In the genomic region with DNA sequence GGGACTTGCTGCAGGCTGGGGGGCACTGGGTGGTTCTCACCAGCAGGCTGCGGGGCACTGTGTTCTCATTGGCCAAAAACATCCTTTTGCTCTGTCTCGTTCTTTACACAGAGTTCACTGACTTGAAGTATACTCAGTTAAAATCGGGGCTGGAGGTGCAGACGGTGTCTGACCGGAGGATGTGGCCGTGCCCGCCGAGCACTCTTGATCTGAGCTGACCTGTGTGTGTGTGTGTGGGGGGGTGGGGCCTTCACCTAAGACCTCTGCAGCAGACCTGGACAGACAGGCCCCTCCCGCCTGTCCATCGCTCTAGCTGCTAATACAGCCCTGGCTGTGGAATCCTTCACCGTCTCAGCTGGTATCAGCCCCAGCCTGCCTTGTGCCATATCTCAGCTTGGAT, we compare ENCODE assay signal across 19 cellular contexts. TPM values are rescaled to one million over a fixed set of nuclear protein-coding genes. Genes with fewer than 3 reads are reported as not detected.
"Had no signal": no experiment of that assay in that cellular context is flagged by ENCODE, and none has a peak within 500 bp of the region (broad histone marks: within the 10 kb centered on the region; RNA-seq: fewer than 3 reads in every experiment).

No MANE protein-coding gene starts in this region.

- H3K27ac Mint-ChIP-seq: activated CD4-positive, alpha-beta T cell treated with anti-CD3 and anti-CD28 coated beads, Interleukin-2, amount 10 ng/mL, durations not matched to agents 24 days and 14 days; activated naive CD8-positive, alpha-beta T cell; endodermal cell; nephron progenitor cell had no signal

- H3K4me1 Mint-ChIP-seq: endodermal cell had no signal

- H3K9me3 Mint-ChIP-seq: activated CD4-positive, alpha-beta T cell treated with anti-CD3 and anti-CD28 coated beads, Interleukin-2, amount 10 ng/mL, durations not matched to agents 24 days and 14 days; endodermal cell; nephron progenitor cell had no signal

- H3K27ac ChIP-seq: cardiac muscle cell, tibial artery had no signal

- ATAC-seq: stimulated activated naive CD8-positive, alpha-beta T cell treated with anti-CD3 and anti-CD28 coated beads, Interleukin-15, Interleukin-2, amounts not matched to agents 100 U/mL and 50 U/mL, for 24 hours had no signal

- H3K9me3 ChIP-seq: tibial artery had no signal

- DNase-seq: activated CD4-positive, alpha-beta T cell treated with anti-CD3 and anti-CD28 coated beads, Interleukin-2, amount 10 ng/mL, durations not matched to agents 24 days and 14 days; activated gamma-delta T cell; dorsolateral prefrontal cortex; endodermal cell; foreskin melanocyte; head of caudate nucleus; kidney; midbrain; nephron progenitor cell; stimulated activated naive CD8-positive, alpha-beta T cell treated with anti-CD3 and anti-CD28 coated beads, Interleukin-15, Interleukin-2, amounts not matched to agents 100 U/mL and 50 U/mL, for 24 hours; substantia nigra; T-helper 1 cell; T-helper 9 cell; tibial artery had no signal

- H3K4me3 ChIP-seq: cardiac muscle cell, dorsolateral prefrontal cortex, tibial artery had no signal

- H3K27me3 Mint-ChIP-seq: activated CD4-positive, alpha-beta T cell treated with anti-CD3 and anti-CD28 coated beads, Interleukin-2, amount 10 ng/mL, durations not matched to agents 24 days and 14 days; activated naive CD8-positive, alpha-beta T cell had no signal

- H3K4me3 Mint-ChIP-seq: activated CD4-positive, alpha-beta T cell treated with anti-CD3 and anti-CD28 coated beads, Interleukin-2, amount 10 ng/mL, durations not matched to agents 24 days and 14 days; activated naive CD8-positive, alpha-beta T cell; endodermal cell; nephron progenitor cell had no signal

- H3K27me3 ChIP-seq: cardiac muscle cell, dorsolateral prefrontal cortex, tibial artery had no signal

RNA-seq across cellular contexts. Expression of a gene that starts 57.3 kb away (rescaled TPM):
- total RNA-seq: activated CD8-positive, alpha-beta memory T cell treated with anti-CD3 and anti-CD28 coated beads for 36 hours; left lobe of liver; myocyte had no signal
